Comparison of ENCODE assay signal across 33 cellular contexts in genomic region chr4:55002431-55002830, GRCh38.
"Had no signal": no experiment of that assay in that cellular context is flagged by ENCODE, and none has a peak within 500 bp of the region (broad histone marks: within the 10 kb centered on the region; RNA-seq: fewer than 3 reads in every experiment).

No MANE protein-coding gene starts in this region.

- H3K27me3 Mint-ChIP-seq: effector memory CD8-positive, alpha-beta T cell had no signal

- H3K27ac ChIP-seq: brain microvascular endothelial cell, epithelial cell of prostate, esophagus squamous epithelium, gastroesophageal sphincter, heart right ventricle, VCaP had no signal

- H3K27me3 ChIP-seq: brain microvascular endothelial cell, esophagus squamous epithelium, gastroesophageal sphincter, heart right ventricle had no signal

- H3K4me3 Mint-ChIP-seq: activated CD4-positive, alpha-beta memory T cell treated with anti-CD3 and anti-CD28 coated beads, Interleukin-2, amount 10 ng/mL, durations not matched to agents 7 days and 5 days; activated CD4-positive, alpha-beta T cell treated with anti-CD3 and anti-CD28 coated beads, Interleukin-2, amount 10 ng/mL, durations not matched to agents 7 days and 5 days; activated naive CD4-positive, alpha-beta T cell treated with anti-CD3 and anti-CD28 coated beads, Interleukin-2, amount 10 ng/mL, durations not matched to agents 7 days and 5 days; activated naive CD8-positive, alpha-beta T cell treated with anti-CD3 and anti-CD28 coated beads, Interleukin-2, amount 10 ng/mL, durations not matched to agents 7 days and 5 days; activated T-helper 1 cell treated with anti-CD3 and anti-CD28 coated beads, Interleukin-12 subunit alpha, Interleukin-12 subunit beta, Interleukin-2, Interleukin-4 antibody, amounts not matched to agents 30 ng/mL and 10 ng/mL and 1 ng/mL, durations not matched to agents 14 hours and 24 hours and 36 hours; effector memory CD8-positive, alpha-beta T cell; WTC11 had no signal

- H3K4me1 Mint-ChIP-seq: activated CD4-positive, alpha-beta memory T cell treated with anti-CD3 and anti-CD28 coated beads, Interleukin-2, amount 10 ng/mL, durations not matched to agents 7 days and 5 days; activated CD4-positive, alpha-beta T cell treated with anti-CD3 and anti-CD28 coated beads, Interleukin-2, amount 10 ng/mL, durations not matched to agents 7 days and 5 days; activated naive CD4-positive, alpha-beta T cell treated with anti-CD3 and anti-CD28 coated beads, Interleukin-2, amount 10 ng/mL, durations not matched to agents 7 days and 5 days; activated naive CD8-positive, alpha-beta T cell treated with anti-CD3 and anti-CD28 coated beads, Interleukin-2, amount 10 ng/mL, durations not matched to agents 7 days and 5 days had no signal

- ATAC-seq: effector memory CD8-positive, alpha-beta T cell; gastroesophageal sphincter; heart right ventricle; WTC11 had no signal

- FAIRE-seq: astrocyte, colon had no signal

- H3K4me1 ChIP-seq: esophagus squamous epithelium had no signal

- H3K36me3 Mint-ChIP-seq: activated naive CD4-positive, alpha-beta T cell treated with anti-CD3 and anti-CD28 coated beads, Interleukin-2, amount 10 ng/mL, durations not matched to agents 7 days and 5 days; activated naive CD4-positive, alpha-beta T cell treated with anti-CD3 and anti-CD28 coated beads, Interleukin-2, amount 50 U/mL, for 72 hours; activated naive CD8-positive, alpha-beta T cell treated with anti-CD3 and anti-CD28 coated beads, Interleukin-2, amount 10 ng/mL, durations not matched to agents 7 days and 5 days; WTC11 had no signal

- H3K9me3 Mint-ChIP-seq: activated CD4-positive, alpha-beta memory T cell treated with anti-CD3 and anti-CD28 coated beads, Interleukin-2, amount 10 ng/mL, durations not matched to agents 7 days and 5 days; activated CD4-positive, alpha-beta T cell treated with anti-CD3 and anti-CD28 coated beads, Interleukin-2, amount 10 ng/mL, durations not matched to agents 7 days and 5 days; activated naive CD4-positive, alpha-beta T cell treated with anti-CD3 and anti-CD28 coated beads, Interleukin-2, amount 10 ng/mL, durations not matched to agents 7 days and 5 days; activated naive CD4-positive, alpha-beta T cell treated with anti-CD3 and anti-CD28 coated beads, Interleukin-2, amount 50 U/mL, for 72 hours; activated naive CD8-positive, alpha-beta T cell treated with anti-CD3 and anti-CD28 coated beads, Interleukin-2, amount 10 ng/mL, durations not matched to agents 7 days and 5 days; activated T-helper 1 cell treated with anti-CD3 and anti-CD28 coated beads, Interleukin-12 subunit alpha, Interleukin-12 subunit beta, Interleukin-2, Interleukin-4 antibody, amounts not matched to agents 30 ng/mL and 10 ng/mL and 1 ng/mL, durations not matched to agents 14 hours and 24 hours and 36 hours; activated T-helper 2 cell treated with anti-CD3 and anti-CD28 coated beads, Interferon-gamma antibody, Interleukin-2, Interleukin-4, amounts not matched to agents 10 μg/mL and 5 μg/mL and 100 μg/mL, durations not matched to agents 14 hours and 24 hours and 36 hours had no signal

- DNase-seq: activated CD4-positive, alpha-beta memory T cell treated with anti-CD3 and anti-CD28 coated beads, Interleukin-2, amount 10 ng/mL, durations not matched to agents 7 days and 5 days; activated CD4-positive, alpha-beta T cell treated with anti-CD3 and anti-CD28 coated beads for 1 hour; activated CD4-positive, alpha-beta T cell treated with anti-CD3 and anti-CD28 coated beads for 4 hours; activated CD4-positive, alpha-beta T cell treated with anti-CD3 and anti-CD28 coated beads, Interleukin-2, amount 10 ng/mL, durations not matched to agents 7 days and 5 days; activated CD4-positive, alpha-beta T cell treated with anti-CD3 and anti-CD28 coated beads, Interleukin-2, amount 50 U/mL, for 4 hours; activated CD8-positive, alpha-beta memory T cell treated with anti-CD3 and anti-CD28 coated beads, Interleukin-2, amount 50 U/mL, for 48 hours; activated gamma-delta T cell; activated naive CD4-positive, alpha-beta T cell; activated naive CD4-positive, alpha-beta T cell treated with anti-CD3 and anti-CD28 coated beads, Interleukin-2, amount 10 ng/mL, durations not matched to agents 7 days and 5 days; activated naive CD8-positive, alpha-beta T cell treated with anti-CD3 and anti-CD28 coated beads, Interleukin-2, amount 10 ng/mL, durations not matched to agents 7 days and 5 days; activated T-cell treated with anti-CD3 and anti-CD28 coated beads for 4 hours; activated T-cell treated with anti-CD3 and anti-CD28 coated beads, Interleukin-2, amount 50 U/mL, for 48 hours; amniotic stem cell; anterior cingulate cortex; brain microvascular endothelial cell; caudate nucleus; cortex of kidney; dermis blood vessel endothelial cell; effector CD4-positive, alpha-beta T cell; effector memory CD8-positive, alpha-beta T cell; esophagus squamous epithelium; foreskin melanocyte; heart right ventricle; T-helper 2 cell had no signal

- H3K4me3 ChIP-seq: esophagus squamous epithelium, gastroesophageal sphincter, heart right ventricle had no signal

- H3K36me3 ChIP-seq: brain microvascular endothelial cell, esophagus squamous epithelium, gastroesophageal sphincter, heart right ventricle had no signal

- H3K9me3 ChIP-seq: esophagus squamous epithelium, gastroesophageal sphincter, heart right ventricle had no signal
